ENCODE assay signal across 32 cellular contexts in genomic region chr1:159712080-159712479, GRCh38. TPM values are rescaled to one million over a fixed set of nuclear protein-coding genes. Genes with fewer than 3 reads are reported as not detected.
"Had no signal": no experiment of that assay in that cellular context is flagged by ENCODE, and none has a peak within 500 bp of the region (broad histone marks: within the 10 kb centered on the region; RNA-seq: fewer than 3 reads in every experiment).

No MANE protein-coding gene starts in this region.

- H3K4me2 ChIP-seq: neural progenitor cell, smooth muscle cell had no signal

- H3K36me3 Mint-ChIP-seq: immature natural killer cell; mesothelial cell of epicardium; neural progenitor cell; stimulated activated memory B cell treated with anti-CD40 and anti-IgM and Interleukin-4, amounts not matched to agents 10 μg/mL and 1 μg/mL and 100 μg/mL, for 72 hours; type B pancreatic cell had no signal

- H3K27me3 Mint-ChIP-seq: progenitor cell of endocrine pancreas, type B pancreatic cell had no signal

- H3K4me1 Mint-ChIP-seq: immature natural killer cell; mesothelial cell of epicardium; nephron progenitor cell; stimulated activated memory B cell treated with anti-CD40 and anti-IgM and Interleukin-4, amounts not matched to agents 10 μg/mL and 1 μg/mL and 100 μg/mL, for 72 hours; stimulated activated naive CD8-positive, alpha-beta T cell treated with anti-CD3 and anti-CD28 coated beads, Interleukin-15, amount 100 ng/mL, for 72 hours had no signal

- H3K9me3 ChIP-seq: heart left ventricle, lower lobe of right lung, neutrophil, sigmoid colon, tibial nerve, uterus had no signal

- H3K27me3 ChIP-seq: heart left ventricle, neural progenitor cell, neutrophil, sigmoid colon, tibial nerve, uterus had no signal

- H3K27ac ChIP-seq: heart left ventricle, lower lobe of right lung, neural progenitor cell, neutrophil, sigmoid colon, tibial nerve, uterus had no signal

- H3K27ac Mint-ChIP-seq: immature natural killer cell; mesothelial cell of epicardium; nephron progenitor cell; neural progenitor cell; progenitor cell of endocrine pancreas; stimulated activated memory B cell treated with anti-CD40 and anti-IgM and Interleukin-4, amounts not matched to agents 10 μg/mL and 1 μg/mL and 100 μg/mL, for 72 hours; type B pancreatic cell had no signal

- H3K36me3 ChIP-seq: heart left ventricle, lower lobe of right lung, neural progenitor cell, neutrophil, sigmoid colon, tibial nerve, uterus had no signal

- H2AFZ ChIP-seq: neural progenitor cell had no signal

- H3K4me3 ChIP-seq: heart left ventricle, lower lobe of right lung, neural progenitor cell, sigmoid colon, smooth muscle cell, tibial nerve, uterus had no signal

- H3K4me3 Mint-ChIP-seq: immature natural killer cell; mesothelial cell of epicardium; naive thymus-derived CD8-positive, alpha-beta T cell; nephron progenitor cell; neural progenitor cell; stimulated activated memory B cell treated with anti-CD40 and anti-IgM and Interleukin-4, amounts not matched to agents 10 μg/mL and 1 μg/mL and 100 μg/mL, for 72 hours; stimulated activated naive CD8-positive, alpha-beta T cell treated with anti-CD3 and anti-CD28 coated beads, Interleukin-15, amount 100 ng/mL, for 72 hours; type B pancreatic cell had no signal

- H3K4me1 ChIP-seq: heart left ventricle, lower lobe of right lung, neural progenitor cell, tibial nerve, uterus had no signal

- H3K9ac ChIP-seq: neural progenitor cell had no signal

- ATAC-seq: heart left ventricle; left ventricle myocardium superior; lower lobe of right lung; naive thymus-derived CD8-positive, alpha-beta T cell; right cardiac atrium; stimulated activated memory B cell treated with anti-CD40 and anti-IgM and Interleukin-4, amounts not matched to agents 10 μg/mL and 1 μg/mL and 100 μg/mL, for 72 hours; stimulated activated naive CD8-positive, alpha-beta T cell treated with anti-CD3 and anti-CD28 coated beads, Interleukin-15, amount 100 ng/mL, for 72 hours had no signal

- DNase-seq: heart left ventricle; hypothalamus; immature natural killer cell; kidney; left ventricle myocardium superior; lower lobe of right lung; mesendoderm; naive thymus-derived CD8-positive, alpha-beta T cell; nephron progenitor cell; occipital lobe; retina; right cardiac atrium; sigmoid colon; stimulated activated CD4-positive, alpha-beta T cell treated with anti-CD3 and anti-CD28 coated beads, Interleukin-1b, Interleukin-23, amount 100 ng/mL, for 48 hours; stimulated activated CD4-positive, alpha-beta T cell treated with anti-CD3 and anti-CD28 coated beads, Interleukin-2, amount 100 ng/mL, for 48 hours; stimulated activated CD4-positive, alpha-beta T cell treated with anti-CD3 and anti-CD28 coated beads, Interleukin-4, amount 100 ng/mL, for 4 hours; stimulated activated CD8-positive, alpha-beta memory T cell treated with anti-CD3 and anti-CD28 coated beads, Interleukin-4, amount 100 ng/mL, for 48 hours; stimulated activated naive CD4-positive, alpha-beta T cell treated with Interleukin-2 at 50 U/mL for 16 hours; stimulated activated naive CD8-positive, alpha-beta T cell treated with anti-CD3 and anti-CD28 coated beads, Interleukin-15, amount 100 ng/mL, for 72 hours; substantia nigra; uterus had no signal

- H3K9me3 Mint-ChIP-seq: immature natural killer cell; neural progenitor cell; stimulated activated memory B cell treated with anti-CD40 and anti-IgM and Interleukin-4, amounts not matched to agents 10 μg/mL and 1 μg/mL and 100 μg/mL, for 72 hours had no signal

- FAIRE-seq: islet of Langerhans, kidney had no signal

RNA-seq across cellular contexts. Expression of gene CRP, which starts 2.3 kb away (rescaled TPM):
- total RNA-seq: kidney; left ventricle myocardium superior; lower lobe of right lung; mesothelial cell of epicardium; naive thymus-derived CD8-positive, alpha-beta T cell; osteocyte; progenitor cell of endocrine pancreas; sigmoid colon; smooth muscle cell; temporal lobe; tibial nerve had no signal
- polyA plus RNA-seq: immature natural killer cell; naive thymus-derived CD8-positive, alpha-beta T cell; smooth muscle cell had no signal
